In genomic region chr18:32418148-32418547, GRCh38 we compare ENCODE assay signal across 23 cellular contexts.
"Had no signal": no experiment of that assay in that cellular context is flagged by ENCODE, and none has a peak within 500 bp of the region (broad histone marks: within the 10 kb centered on the region; RNA-seq: fewer than 3 reads in every experiment).

No MANE protein-coding gene starts in this region.

- H3K4me3 ChIP-seq: lung, ovary, right atrium auricular region, sigmoid colon, smooth muscle cell, tibial nerve, vagina had no signal

- ATAC-seq: left cardiac atrium; natural killer cell; stimulated activated memory B cell treated with anti-CD40 and anti-IgM and Interleukin-4, amounts not matched to agents 10 μg/mL and 1 μg/mL and 100 μg/mL, for 72 hours; stimulated activated naive CD8-positive, alpha-beta T cell treated with anti-CD3 and anti-CD28 coated beads, Interleukin-15, amount 100 ng/mL, for 72 hours had no signal

- H3K27me3 ChIP-seq: ovary, right atrium auricular region, sigmoid colon, tibial nerve, vagina had no signal

- H3K9me3 ChIP-seq: ovary, right atrium auricular region, sigmoid colon, tibial nerve, vagina had no signal

- H3K36me3 ChIP-seq: ovary, right atrium auricular region, sigmoid colon, vagina had no signal

- FAIRE-seq: keratinocyte had no signal

- H3K27ac ChIP-seq: ovary, sigmoid colon, tibial nerve, vagina had no signal

- DNase-seq: head of caudate nucleus; hippocampal formation; kidney glomerular epithelial cell; left cardiac atrium; mesendoderm; naive B cell; natural killer cell; ovary; sigmoid colon; stimulated activated CD4-positive, alpha-beta T cell treated with anti-CD3 and anti-CD28 coated beads, Interleukin-1b, Interleukin-23, amount 100 ng/mL, for 48 hours; stimulated activated CD4-positive, alpha-beta T cell treated with anti-CD3 and anti-CD28 coated beads, Interleukin-2, amount 100 ng/mL, for 48 hours; stimulated activated CD4-positive, alpha-beta T cell treated with anti-CD3 and anti-CD28 coated beads, Interleukin-4, amount 100 ng/mL, for 4 hours; stimulated activated CD8-positive, alpha-beta memory T cell treated with anti-CD3 and anti-CD28 coated beads, Interleukin-4, amount 100 ng/mL, for 48 hours; stimulated activated naive CD4-positive, alpha-beta T cell treated with Interleukin-2 at 50 U/mL for 16 hours; stimulated activated naive CD8-positive, alpha-beta T cell treated with anti-CD3 and anti-CD28 coated beads, Interleukin-15, amount 100 ng/mL, for 72 hours; substantia nigra had no signal
